ENCODE assay signal across 11 cellular contexts in the genomic region with DNA sequence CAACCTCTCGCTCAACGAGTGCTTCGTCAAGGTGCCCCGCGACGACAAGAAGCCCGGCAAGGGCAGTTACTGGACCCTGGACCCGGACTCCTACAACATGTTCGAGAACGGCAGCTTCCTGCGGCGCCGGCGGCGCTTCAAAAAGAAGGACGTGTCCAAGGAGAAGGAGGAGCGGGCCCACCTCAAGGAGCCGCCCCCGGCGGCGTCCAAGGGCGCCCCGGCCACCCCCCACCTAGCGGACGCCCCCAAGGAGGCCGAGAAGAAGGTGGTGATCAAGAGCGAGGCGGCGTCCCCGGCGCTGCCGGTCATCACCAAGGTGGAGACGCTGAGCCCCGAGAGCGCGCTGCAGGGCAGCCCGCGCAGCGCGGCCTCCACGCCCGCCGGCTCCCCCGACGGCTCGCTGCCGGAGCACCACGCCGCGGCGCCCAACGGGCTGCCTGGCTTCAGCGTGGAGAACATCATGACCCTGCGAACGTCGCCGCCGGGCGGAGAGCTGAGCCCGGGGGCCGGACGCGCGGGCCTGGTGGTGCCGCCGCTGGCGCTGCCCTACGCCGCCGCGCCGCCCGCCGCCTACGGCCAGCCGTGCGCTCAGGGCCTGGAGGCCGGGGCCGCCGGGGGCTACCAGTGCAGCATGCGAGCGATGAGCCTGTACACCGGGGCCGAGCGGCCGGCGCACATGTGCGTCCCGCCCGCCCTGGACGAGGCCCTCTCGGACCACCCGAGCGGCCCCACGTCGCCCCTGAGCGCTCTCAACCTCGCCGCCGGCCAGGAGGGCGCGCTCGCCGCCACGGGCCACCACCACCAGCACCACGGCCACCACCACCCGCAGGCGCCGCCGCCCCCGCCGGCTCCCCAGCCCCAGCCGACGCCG. TPM values are rescaled to one million over a fixed set of nuclear protein-coding genes. Genes with fewer than 3 reads are reported as not detected.
DNase-seq lines count a peak whose midpoint lies in the region; ATAC-seq and TF ChIP-seq lines count a peak whose summit lies in the region.
"Had no signal": no experiment of that assay in that cellular context is flagged by ENCODE, and none has a peak within 500 bp of the region (broad histone marks: within the 10 kb centered on the region; RNA-seq: fewer than 3 reads in every experiment).

No MANE protein-coding gene starts in this region.

- H3K36me3 ChIP-seq in BLaER1 (no peaks in the 10 kb centered on the region), neuronal stem cell (replicated peaks in 1 of 2; ENCODE audit: control insufficient read depth in 2 of 2, insufficient read depth in 2 of 2, low read length in 2 of 2) (no peaks in the 10 kb centered on the region), colonic mucosa (no peaks in the 10 kb centered on the region), body of pancreas (replicated peaks in 1 of 2; ENCODE audit: insufficient read depth in 1 of 2, low read depth in 2 of 2) (no peaks in the 10 kb centered on the region)

- WGBS in neuronal stem cell (ENCODE audit: extremely low coverage in 2 of 2, insufficient read length in 2 of 2, insufficient replicate concordance in 1 of 2), 2 donors = no CpG with 5 or more reads among the region's 115 CpGs
- 3% methylated on average over 92 of the region's 115 CpGs; no CpG with 5 or more reads in 1 of the 2 donors for WGBS in body of pancreas, 2 donors

- H2AK5ac ChIP-seq in neuronal stem cell (ENCODE audit: low read depth, low read length) = no peak overlapping the region

- no peak overlapping the region for H3K4me2 ChIP-seq in BLaER1
- peak overlapping the region; percentile 3 for H3K4me2 ChIP-seq in neuronal stem cell (ENCODE audit: insufficient read depth, low read length, poor library complexity, severe bottlenecking)

- no peaks in the 10 kb centered on the region for H3K36me3 Mint-ChIP-seq in T-cell
- H3K36me3 Mint-ChIP-seq: natural killer cell treated with Interleukin-12 subunit alpha and Interleukin-12 subunit beta and Interleukin-15 and Interleukin-18, amount 100 ng/mL, for 72 hours had no signal

- no peak overlapping the region for H2AFZ ChIP-seq in neuronal stem cell (ENCODE audit: low read length)

- H3K23ac ChIP-seq in neuronal stem cell (ENCODE audit: low read depth, low read length, poor library complexity) = peak overlapping the region; percentile 33

- CTCF ChIA-PET in T-cell (lab: Charles Lee) = no interaction called here

- H3K4me1 Mint-ChIP-seq in T-cell = peaks cover 19 to 32% (median 20%) of the 10 kb centered on the region in 3 donors

- no peaks in the 10 kb centered on the region for H3K9me3 Mint-ChIP-seq in T-cell
- H3K9me3 Mint-ChIP-seq: natural killer cell treated with Interleukin-12 subunit alpha and Interleukin-12 subunit beta and Interleukin-15 and Interleukin-18, amount 100 ng/mL, for 72 hours; stimulated activated effector memory CD8-positive, alpha-beta T cell treated with anti-CD3 and anti-CD28 coated beads, Interleukin-12 subunit alpha, Interleukin-12 subunit beta, amount 100 ng/mL, for 72 hours had no signal

- no peak overlapping the region for H4K91ac ChIP-seq in neuronal stem cell (ENCODE audit: low read depth, low read length, poor library complexity)

- H3K27ac Mint-ChIP-seq in T-cell = no peak overlapping the region
- H3K27ac Mint-ChIP-seq: natural killer cell treated with Interleukin-12 subunit alpha and Interleukin-12 subunit beta and Interleukin-15 and Interleukin-18, amount 100 ng/mL, for 72 hours; stimulated activated effector memory CD8-positive, alpha-beta T cell treated with anti-CD3 and anti-CD28 coated beads, Interleukin-12 subunit alpha, Interleukin-12 subunit beta, amount 100 ng/mL, for 72 hours had no signal

- TF ChIP-seq POLR2A in body of pancreas (IDR thresholded peaks at IDR 0.05) = no peak

- H4K20me1 ChIP-seq in BLaER1 = peaks cover 23% of the 10 kb centered on the region

- POLR2A ChIA-PET in T-cell (lab: Charles Lee) = no interaction called here

- no peak overlapping the region for H3K18ac ChIP-seq in neuronal stem cell (ENCODE audit: low read length)

- peaks cover 49 to 80% of the 10 kb centered on the region in 2 donors for H3K27me3 Mint-ChIP-seq in T-cell

- H3K9ac ChIP-seq in BLaER1 = no peak overlapping the region
- no peak overlapping the region for H3K9ac ChIP-seq in neuronal stem cell (ENCODE audit: low read depth, low read length, poor library complexity)
- H3K9ac ChIP-seq in colonic mucosa (ENCODE audit: low read depth in 2 of 2, low read length in 2 of 2) = no peak overlapping the region

- peak overlapping the region; percentile 6 to 66 (median 21) for H3K4me3 Mint-ChIP-seq in T-cell
- H3K4me3 Mint-ChIP-seq: natural killer cell treated with Interleukin-12 subunit alpha and Interleukin-12 subunit beta and Interleukin-15 and Interleukin-18, amount 100 ng/mL, for 72 hours; stimulated activated effector memory CD8-positive, alpha-beta T cell treated with anti-CD3 and anti-CD28 coated beads, Interleukin-12 subunit alpha, Interleukin-12 subunit beta, amount 100 ng/mL, for 72 hours had no signal

- H3K4ac ChIP-seq in neuronal stem cell (ENCODE audit: low read length) = no peak overlapping the region

- ATAC-seq in T-cell (replicated peaks in 1 of 4) (no peak), body of pancreas (no peak), HG02759 (IDR thresholded peaks at IDR 0.05; ENCODE audit: unreplicated experiment) (no peak)
- ATAC-seq: stimulated activated effector memory CD8-positive, alpha-beta T cell treated with anti-CD3 and anti-CD28 coated beads, Interleukin-12 subunit alpha, Interleukin-12 subunit beta, amount 100 ng/mL, for 72 hours had no signal

- H4K8ac ChIP-seq in neuronal stem cell (ENCODE audit: low read depth, low read length) = no peak overlapping the region

- H3K27ac ChIP-seq in BLaER1 (no peak overlapping the region), neuronal stem cell (replicated peaks; ENCODE audit: low read length) (no peak overlapping the region), colonic mucosa (no peak overlapping the region), body of pancreas (no peak overlapping the region)

- peaks cover 29% of the 10 kb centered on the region for H3K4me1 ChIP-seq in BLaER1
- peaks cover 0 to 4% of the 10 kb centered on the region in 2 donors for H3K4me1 ChIP-seq in neuronal stem cell (ENCODE audit: control insufficient read depth in 2 of 2, insufficient read depth in 1 of 2, low read depth in 1 of 2, low read length in 2 of 2)
- no peaks in the 10 kb centered on the region for H3K4me1 ChIP-seq in colonic mucosa
- peaks cover 31% of the 10 kb centered on the region for H3K4me1 ChIP-seq in body of pancreas

- H3K9me3 ChIP-seq in BLaER1 (no peaks in the 10 kb centered on the region), neuronal stem cell (replicated peaks in 1 of 2; ENCODE audit: control insufficient read depth in 2 of 2, insufficient read depth in 1 of 2, low read depth in 1 of 2, low read length in 2 of 2) (peaks cover 0 to 2% of the 10 kb centered on the region in 2 donors), colonic mucosa (no peaks in the 10 kb centered on the region), body of pancreas (no peaks in the 10 kb centered on the region)

- DNase-seq in T-cell (peak in 1 of 34 experiments; percentile 25), foreskin fibroblast (peak in 1 of 2 donors; percentile 73), neuronal stem cell (ENCODE audit: low spot score) (no peak), colonic mucosa (no peak), GF-D8 (lab: John Stamatoyannopoulos, UW) (no peak), body of pancreas (no peak)
- DNase-seq: amygdala had no signal

- no peaks in the 10 kb centered on the region for H3K79me1 ChIP-seq in neuronal stem cell (ENCODE audit: low read depth, low read length)

- H3K14ac ChIP-seq in neuronal stem cell (ENCODE audit: low read length) = no peak overlapping the region

- H3K27me3 ChIP-seq in BLaER1 = peaks cover 89% of the 10 kb centered on the region
- peaks cover 61 to 90% (median 83%) of the 10 kb centered on the region in 3 experiments for H3K27me3 ChIP-seq in neuronal stem cell (ENCODE audit: control insufficient read depth in 3 of 3, insufficient read depth in 3 of 3, low read depth in 1 of 3, low read length in 3 of 3)
- peaks cover 76% of the 10 kb centered on the region for H3K27me3 ChIP-seq in colonic mucosa
- H3K27me3 ChIP-seq in body of pancreas = peaks cover 0 to 75% of the 10 kb centered on the region in 2 donors

- intact Hi-C loops in colonic mucosa (cut with DNase I) = loop anchor here (10.0 kb wide), 1 partner anchor 637 kb away; no protein-coding TSS in a partner anchor
- intact Hi-C loops in body of pancreas (cut with DNase I) = loop anchor here (5.0 kb wide), 2 partner anchors 489 to 709 kb away; no protein-coding TSS in a partner anchor

- H2BK15ac ChIP-seq in neuronal stem cell (ENCODE audit: low read length) = no peak overlapping the region

- no peak overlapping the region for H2BK12ac ChIP-seq in neuronal stem cell (ENCODE audit: low read length)

- H3K4me3 ChIP-seq in BLaER1 (peak overlapping the region; percentile 70), foreskin fibroblast (ENCODE audit: low read depth in 1 of 2, low read length in 2 of 2) (peak overlapping the region; percentile 58 to 71), neuronal stem cell (ENCODE audit: low read length in 2 of 2) (no peak overlapping the region), colonic mucosa (no peak overlapping the region), body of pancreas (no peak overlapping the region)

- TF ChIP-seq CTCF in foreskin fibroblast (IDR thresholded peaks at IDR 0.05; ENCODE audit: low read depth, low read length) (no peak), colonic mucosa (IDR thresholded peaks at IDR 0.05) (no peak), body of pancreas (IDR thresholded peaks at IDR 0.05) (no peak)

- no peak overlapping the region for H2BK120ac ChIP-seq in neuronal stem cell (ENCODE audit: low read depth, low read length)

- H2BK5ac ChIP-seq in neuronal stem cell (ENCODE audit: low read length) = peak overlapping the region; percentile 17

RNA-seq across cellular contexts. Expression of a gene that starts 1.3 kb away (rescaled TPM):
- total RNA-seq in T-cell = not detected
- 0.15 TPM for polyA plus RNA-seq in neuronal stem cell (2013, experiment 1 of 2)
- polyA plus RNA-seq in neuronal stem cell (2013, experiment 2 of 2) = 0.12 TPM
- total RNA-seq in colonic mucosa = under 1 TPM; 0.11 to 0.22 TPM
- total RNA-seq in body of pancreas = under 1 TPM; 0.66 to 0.78 TPM
- total RNA-seq: natural killer cell treated with Interleukin-12 subunit alpha and Interleukin-12 subunit beta and Interleukin-15 and Interleukin-18, amount 100 ng/mL, for 72 hours had no signal

RNA-seq across cellular contexts. Expression of a gene that starts 10.4 kb away (rescaled TPM):
- not detected for total RNA-seq in T-cell
- polyA plus RNA-seq in neuronal stem cell (2013, experiment 1 of 2) = 0.04 TPM
- polyA plus RNA-seq in neuronal stem cell (2013, experiment 2 of 2) = 0.07 TPM
- 1 to 10 TPM; 2.5 to 3.2 TPM for total RNA-seq in colonic mucosa
- under 1 TPM in 1 of 2 donors, not detected in 1; 0.52 TPM for total RNA-seq in body of pancreas
- total RNA-seq: natural killer cell treated with Interleukin-12 subunit alpha and Interleukin-12 subunit beta and Interleukin-15 and Interleukin-18, amount 100 ng/mL, for 72 hours had no signal

RNA-seq across cellular contexts. Expression of a gene that starts 12.9 kb away (rescaled TPM):
- total RNA-seq in T-cell (10 to 100 TPM; 18.0 to 39.6 (median 34.9) TPM), colonic mucosa (10 to 100 TPM; 15.4 to 23.7 TPM), body of pancreas (10 to 100 TPM; 16.9 to 35.6 TPM)
- 12.3 TPM for polyA plus RNA-seq in neuronal stem cell (2013, experiment 1 of 2)
- 12.6 TPM for polyA plus RNA-seq in neuronal stem cell (2013, experiment 2 of 2)

RNA-seq across cellular contexts. Expression of a gene that starts 57.6 kb away (rescaled TPM):
- under 1 TPM in 1 of 5 donors, not detected in 4; 0.15 TPM for total RNA-seq in T-cell
- 0.01 TPM for polyA plus RNA-seq in neuronal stem cell (2013, experiment 1 of 2)
- polyA plus RNA-seq in neuronal stem cell (2013, experiment 2 of 2) = not detected
- total RNA-seq in colonic mucosa = 10 to 100 TPM in 1 of 2 donors, 1 to 10 TPM in 1; 6.3 to 12.1 TPM
- 1 to 10 TPM in 1 of 2 donors, under 1 TPM in 1; 0.52 to 7.3 TPM for total RNA-seq in body of pancreas
- total RNA-seq: natural killer cell treated with Interleukin-12 subunit alpha and Interleukin-12 subunit beta and Interleukin-15 and Interleukin-18, amount 100 ng/mL, for 72 hours had no signal

Comparison
In these comparisons a context has a peak if more than half of its experiments do, and no peak if none do; other contexts are left out.
1. H3K4me3 ChIP-seq: peak in BLaER1 (single experiment) and foreskin fibroblast (2 of 2); none in neuronal stem cell (0 of 2), colonic mucosa (single experiment) and body of pancreas (0 of 2).